ENCODE assay signal across 2 cellular contexts in the genomic region with DNA sequence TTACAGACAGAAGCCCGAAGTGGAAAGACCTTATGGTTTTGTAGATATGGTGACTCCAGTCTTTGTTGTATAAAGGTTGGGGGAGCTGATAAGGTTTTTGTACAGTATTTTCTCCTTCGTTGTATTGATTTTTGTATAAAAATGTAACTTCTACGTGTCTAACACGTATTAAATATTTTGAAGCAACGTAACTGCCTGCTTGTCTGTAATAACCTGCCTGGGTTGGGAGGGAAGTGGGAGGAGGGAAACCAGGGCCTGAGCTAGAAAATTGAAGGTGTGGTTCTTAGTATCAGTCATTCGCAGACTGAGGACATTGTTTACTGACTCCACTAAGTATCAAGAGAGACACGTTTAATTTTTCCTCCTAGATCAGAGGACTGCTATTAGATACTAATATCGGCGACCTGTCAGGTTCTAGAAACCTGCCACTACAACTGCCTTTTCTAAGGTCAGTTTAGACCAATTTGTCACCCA.
TF ChIP-seq lines count a peak whose summit lies in the region.

No MANE protein-coding gene starts in this region.

TF ChIP-seq in SK-N-SH, 30 proteins besides CTCF, POLR2A, EP300 and RAD21 (continued from another document):
- TF ChIP-seq, protein P1, sequence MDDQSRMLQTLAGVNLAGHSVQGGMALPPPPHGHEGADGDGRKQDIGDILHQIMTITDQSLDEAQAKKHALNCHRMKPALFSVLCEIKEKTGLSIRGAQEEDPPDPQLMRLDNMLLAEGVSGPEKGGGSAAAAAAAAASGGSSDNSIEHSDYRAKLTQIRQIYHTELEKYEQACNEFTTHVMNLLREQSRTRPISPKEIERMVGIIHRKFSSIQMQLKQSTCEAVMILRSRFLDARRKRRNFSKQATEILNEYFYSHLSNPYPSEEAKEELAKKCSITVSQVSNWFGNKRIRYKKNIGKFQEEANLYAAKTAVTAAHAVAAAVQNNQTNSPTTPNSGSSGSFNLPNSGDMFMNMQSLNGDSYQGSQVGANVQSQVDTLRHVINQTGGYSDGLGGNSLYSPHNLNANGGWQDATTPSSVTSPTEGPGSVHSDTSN (IDR thresholded peaks at IDR 0.05), result no peak
- TF ChIP-seq RXRA (IDR thresholded peaks at IDR 0.05; ENCODE audit: borderline replicate concordance, low read depth), result no peak
- no peak for TF ChIP-seq EZH2phosphoT487 (IDR thresholded peaks at IDR 0.05; ENCODE audit: borderline replicate concordance, low read depth)
- TF ChIP-seq NRF1 (IDR thresholded peaks at IDR 0.05; ENCODE audit: low read depth, low read length), result no peak
- TF ChIP-seq, protein P2, sequence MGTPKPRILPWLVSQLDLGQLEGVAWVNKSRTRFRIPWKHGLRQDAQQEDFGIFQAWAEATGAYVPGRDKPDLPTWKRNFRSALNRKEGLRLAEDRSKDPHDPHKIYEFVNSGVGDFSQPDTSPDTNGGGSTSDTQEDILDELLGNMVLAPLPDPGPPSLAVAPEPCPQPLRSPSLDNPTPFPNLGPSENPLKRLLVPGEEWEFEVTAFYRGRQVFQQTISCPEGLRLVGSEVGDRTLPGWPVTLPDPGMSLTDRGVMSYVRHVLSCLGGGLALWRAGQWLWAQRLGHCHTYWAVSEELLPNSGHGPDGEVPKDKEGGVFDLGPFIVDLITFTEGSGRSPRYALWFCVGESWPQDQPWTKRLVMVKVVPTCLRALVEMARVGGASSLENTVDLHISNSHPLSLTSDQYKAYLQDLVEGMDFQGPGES (IDR thresholded peaks at IDR 0.05; ENCODE audit: low read depth, low read length), result no peak
- TF ChIP-seq GATA2 (CRISPR knock-in tag; IDR thresholded peaks at IDR 0.05), result no peak
TF ChIP-seq in SK-N-SH: peak in this region for 0.

TF ChIP-seq in SK-N-SH treated with all-trans-retinoic acid at 6 μM for 48 hours, 23 proteins besides CTCF, POLR2A, EP300 and RAD21 (continued from another document):
- TF ChIP-seq, protein P3, sequence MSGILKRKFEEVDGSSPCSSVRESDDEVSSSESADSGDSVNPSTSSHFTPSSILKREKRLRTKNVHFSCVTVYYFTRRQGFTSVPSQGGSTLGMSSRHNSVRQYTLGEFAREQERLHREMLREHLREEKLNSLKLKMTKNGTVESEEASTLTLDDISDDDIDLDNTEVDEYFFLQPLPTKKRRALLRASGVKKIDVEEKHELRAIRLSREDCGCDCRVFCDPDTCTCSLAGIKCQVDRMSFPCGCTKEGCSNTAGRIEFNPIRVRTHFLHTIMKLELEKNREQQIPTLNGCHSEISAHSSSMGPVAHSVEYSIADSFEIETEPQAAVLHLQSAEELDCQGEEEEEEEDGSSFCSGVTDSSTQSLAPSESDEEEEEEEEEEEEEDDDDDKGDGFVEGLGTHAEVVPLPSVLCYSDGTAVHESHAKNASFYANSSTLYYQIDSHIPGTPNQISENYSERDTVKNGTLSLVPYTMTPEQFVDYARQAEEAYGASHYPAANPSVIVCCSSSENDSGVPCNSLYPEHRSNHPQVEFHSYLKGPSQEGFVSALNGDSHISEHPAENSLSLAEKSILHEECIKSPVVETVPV (CRISPR knock-in tag; IDR thresholded peaks at IDR 0.05), result no peak
- no peak for TF ChIP-seq PPARA (CRISPR knock-in tag; IDR thresholded peaks at IDR 0.05; ENCODE audit: borderline replicate concordance)
- TF ChIP-seq, protein P4, sequence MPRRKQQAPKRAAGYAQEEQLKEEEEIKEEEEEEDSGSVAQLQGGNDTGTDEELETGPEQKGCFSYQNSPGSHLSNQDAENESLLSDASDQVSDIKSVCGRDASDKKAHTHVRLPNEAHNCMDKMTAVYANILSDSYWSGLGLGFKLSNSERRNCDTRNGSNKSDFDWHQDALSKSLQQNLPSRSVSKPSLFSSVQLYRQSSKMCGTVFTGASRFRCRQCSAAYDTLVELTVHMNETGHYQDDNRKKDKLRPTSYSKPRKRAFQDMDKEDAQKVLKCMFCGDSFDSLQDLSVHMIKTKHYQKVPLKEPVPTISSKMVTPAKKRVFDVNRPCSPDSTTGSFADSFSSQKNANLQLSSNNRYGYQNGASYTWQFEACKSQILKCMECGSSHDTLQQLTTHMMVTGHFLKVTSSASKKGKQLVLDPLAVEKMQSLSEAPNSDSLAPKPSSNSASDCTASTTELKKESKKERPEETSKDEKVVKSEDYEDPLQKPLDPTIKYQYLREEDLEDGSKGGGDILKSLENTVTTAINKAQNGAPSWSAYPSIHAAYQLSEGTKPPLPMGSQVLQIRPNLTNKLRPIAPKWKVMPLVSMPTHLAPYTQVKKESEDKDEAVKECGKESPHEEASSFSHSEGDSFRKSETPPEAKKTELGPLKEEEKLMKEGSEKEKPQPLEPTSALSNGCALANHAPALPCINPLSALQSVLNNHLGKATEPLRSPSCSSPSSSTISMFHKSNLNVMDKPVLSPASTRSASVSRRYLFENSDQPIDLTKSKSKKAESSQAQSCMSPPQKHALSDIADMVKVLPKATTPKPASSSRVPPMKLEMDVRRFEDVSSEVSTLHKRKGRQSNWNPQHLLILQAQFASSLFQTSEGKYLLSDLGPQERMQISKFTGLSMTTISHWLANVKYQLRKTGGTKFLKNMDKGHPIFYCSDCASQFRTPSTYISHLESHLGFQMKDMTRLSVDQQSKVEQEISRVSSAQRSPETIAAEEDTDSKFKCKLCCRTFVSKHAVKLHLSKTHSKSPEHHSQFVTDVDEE (CRISPR knock-in tag; IDR thresholded peaks at IDR 0.05), result no peak
- TF ChIP-seq TOX (CRISPR knock-in tag; IDR thresholded peaks at IDR 0.05; ENCODE audit: borderline replicate concordance), result no peak
- TF ChIP-seq, protein P5, sequence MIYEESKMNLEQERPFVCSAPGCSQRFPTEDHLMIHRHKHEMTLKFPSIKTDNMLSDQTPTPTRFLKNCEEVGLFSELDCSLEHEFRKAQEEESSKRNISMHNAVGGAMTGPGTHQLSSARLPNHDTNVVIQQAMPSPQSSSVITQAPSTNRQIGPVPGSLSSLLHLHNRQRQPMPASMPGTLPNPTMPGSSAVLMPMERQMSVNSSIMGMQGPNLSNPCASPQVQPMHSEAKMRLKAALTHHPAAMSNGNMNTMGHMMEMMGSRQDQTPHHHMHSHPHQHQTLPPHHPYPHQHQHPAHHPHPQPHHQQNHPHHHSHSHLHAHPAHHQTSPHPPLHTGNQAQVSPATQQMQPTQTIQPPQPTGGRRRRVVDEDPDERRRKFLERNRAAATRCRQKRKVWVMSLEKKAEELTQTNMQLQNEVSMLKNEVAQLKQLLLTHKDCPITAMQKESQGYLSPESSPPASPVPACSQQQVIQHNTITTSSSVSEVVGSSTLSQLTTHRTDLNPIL (CRISPR knock-in tag; IDR thresholded peaks at IDR 0.05; ENCODE audit: low read depth), result no peak
